In genomic region chr10:99534456-99534938, GRCh38 we compare ENCODE assay signal across 13 cellular contexts. TPM values are rescaled to one million over a fixed set of nuclear protein-coding genes. Genes with fewer than 3 reads are reported as not detected.
DNase-seq lines count a peak whose midpoint lies in the region; TF ChIP-seq lines count a peak whose summit lies in the region.
"Had no signal": no experiment of that assay in that cellular context is flagged by ENCODE, and none has a peak within 500 bp of the region (broad histone marks: within the 10 kb centered on the region; RNA-seq: fewer than 3 reads in every experiment).

No MANE protein-coding gene starts in this region.

- no peak overlapping the region for H3K4me3 ChIP-seq in CD4-positive, alpha-beta memory T cell (ENCODE audit: low read length in 2 of 2)
- H3K4me3 ChIP-seq in NB4 (ENCODE audit: low read depth, low read length) (peak overlapping the region; percentile 56), esophagus muscularis mucosa (peak overlapping the region; percentile 35 to 46 (median 44))

- peaks cover 29% of the 10 kb centered on the region for H3K4me1 ChIP-seq in CD4-positive, alpha-beta memory T cell (ENCODE audit: insufficient read depth, low read length)
- peaks cover 34 to 78% (median 65%) of the 10 kb centered on the region in 4 donors for H3K4me1 ChIP-seq in esophagus muscularis mucosa

- no peak overlapping the region for H3K27ac Mint-ChIP-seq in CD4-positive, alpha-beta memory T cell
- H3K27ac Mint-ChIP-seq in progenitor cell of endocrine pancreas: no peak overlapping the region

- H3K4me1 Mint-ChIP-seq in CD4-positive, alpha-beta memory T cell: peaks cover 17 to 63% (median 36%) of the 10 kb centered on the region in 4 donors
- H3K4me1 Mint-ChIP-seq in progenitor cell of endocrine pancreas (ENCODE audit: low read depth): peaks cover 14% of the 10 kb centered on the region

- no peaks in the 10 kb centered on the region for H3K9me3 Mint-ChIP-seq in CD4-positive, alpha-beta memory T cell
- no peaks in the 10 kb centered on the region for H3K9me3 Mint-ChIP-seq in progenitor cell of endocrine pancreas (ENCODE audit: low read depth)

- no peak for DNase-seq in CD4-positive, alpha-beta memory T cell
- no peak for DNase-seq in NB4 (ENCODE audit: low read depth)
- DNase-seq in esophagus muscularis mucosa (ENCODE audit: extremely low spot score): no peak
- DNase-seq in progenitor cell of endocrine pancreas (ENCODE audit: low spot score, unreplicated experiment): no peak
- DNase-seq in erythroblast (lab: John Stamatoyannopoulos, UW): no peak
- DNase-seq in NCI-H146 treated with DMSO at 0.1 percent for 48 hours (lab: John Stamatoyannopoulos, UW; ENCODE audit: unreplicated experiment): no peak
- DNase-seq in NK-92 treated with Interleukin-12 subunit alpha and Interleukin-12 subunit beta, amount 100 ng/mL, for 24 hours (lab: John Stamatoyannopoulos, UW): no peak
- DNase-seq in glomerular visceral epithelial cell (ENCODE audit: extremely low spot score): no peak
- DNase-seq: activated CD8-positive, alpha-beta memory T cell treated with anti-CD3 and anti-CD28 coated beads for 24 hours; foreskin melanocyte; NCI-H446 had no signal

- CTCF ChIA-PET in CD4-positive, alpha-beta memory T cell (lab: Charles Lee; ENCODE audit: partially characterized antibody): no interaction called here

- no peaks in the 10 kb centered on the region for H3K36me3 ChIP-seq in CD4-positive, alpha-beta memory T cell (ENCODE audit: insufficient read depth, low read length)
- H3K36me3 ChIP-seq in esophagus muscularis mucosa: no peaks in the 10 kb centered on the region
- H3K36me3 ChIP-seq: SJSA1 had no signal

- H3K27me3 ChIP-seq in CD4-positive, alpha-beta memory T cell (ENCODE audit: insufficient read depth, low read length): peaks cover 24% of the 10 kb centered on the region
- H3K27me3 ChIP-seq in esophagus muscularis mucosa: peaks cover 11 to 100% (median 93%) of the 10 kb centered on the region in 4 donors

- TF ChIP-seq POLR2A in NB4 (IDR thresholded peaks at IDR 0.05; ENCODE audit: extremely low read depth, insufficient read length) (no peak), esophagus muscularis mucosa (IDR thresholded peaks at IDR 0.05; ENCODE audit: low read depth) (no peak), erythroblast (IDR thresholded peaks at IDR 0.05; ENCODE audit: low read length) (no peak)

- no peaks in the 10 kb centered on the region for H3K36me3 Mint-ChIP-seq in CD4-positive, alpha-beta memory T cell
- H3K36me3 Mint-ChIP-seq in progenitor cell of endocrine pancreas (ENCODE audit: insufficient read depth): no peaks in the 10 kb centered on the region

- H3K4me3 Mint-ChIP-seq in CD4-positive, alpha-beta memory T cell: peak overlapping the region in 6 of 8 donors; percentile 21 to 70 (median 64)
- peak overlapping the region; percentile 42 for H3K4me3 Mint-ChIP-seq in progenitor cell of endocrine pancreas (ENCODE audit: low read depth)

- H3K27ac ChIP-seq in CD4-positive, alpha-beta memory T cell (ENCODE audit: low read depth, low read length): no peak overlapping the region
- no peak overlapping the region for H3K27ac ChIP-seq in esophagus muscularis mucosa (replicated peaks in 1 of 4)
- H3K27ac ChIP-seq: SJSA1 had no signal

- no peaks in the 10 kb centered on the region for H3K9me3 ChIP-seq in CD4-positive, alpha-beta memory T cell (ENCODE audit: control insufficient read depth in 1 of 2, low read length in 2 of 2)
- no peaks in the 10 kb centered on the region for H3K9me3 ChIP-seq in esophagus muscularis mucosa
- H3K9me3 ChIP-seq: SJSA1 had no signal

- intact Hi-C loops in CD4-positive, alpha-beta memory T cell (cut with micrococcal nuclease): no loop called here
- intact Hi-C loops in esophagus muscularis mucosa (cut with DNase I): no loop called here

- no peak for TF ChIP-seq CTCF in NB4 (IDR thresholded peaks at IDR 0.05; ENCODE audit: low read depth, low read length)
- TF ChIP-seq CTCF in esophagus muscularis mucosa (IDR thresholded peaks at IDR 0.05): no peak
- no peak for TF ChIP-seq CTCF in progenitor cell of endocrine pancreas (IDR thresholded peaks at IDR 0.05; ENCODE audit: unreplicated experiment)

- 21% methylated on average over 17 of the region's 25 CpGs for WGBS in esophagus muscularis mucosa

- POLR2A ChIA-PET in CD4-positive, alpha-beta memory T cell (lab: Charles Lee; ENCODE audit: partially characterized antibody): no interaction called here

- no peak for TF ChIP-seq EP300 in esophagus muscularis mucosa (IDR thresholded peaks at IDR 0.05)

- H3K27me3 Mint-ChIP-seq in CD4-positive, alpha-beta memory T cell: peaks cover 62 to 71% of the 10 kb centered on the region in 2 donors
- peaks cover 96% of the 10 kb centered on the region for H3K27me3 Mint-ChIP-seq in progenitor cell of endocrine pancreas

RNA-seq across cellular contexts. Expression of gene NKX2-3, which starts 1.8 kb away (rescaled TPM):
- not detected for total RNA-seq in CD4-positive, alpha-beta memory T cell
- under 1 TPM in 1 of 2 donors, not detected in 1; 0.09 TPM for polyA plus RNA-seq in CD4-positive, alpha-beta memory T cell
- total RNA-seq in esophagus muscularis mucosa (under 1 TPM in 2 of 4 donors, not detected in 2; 0.19 to 0.34 TPM), progenitor cell of endocrine pancreas (not detected in 2 replicates)
- total RNA-seq: bronchial epithelial cell, SJSA1 had no signal

Comparison
In these comparisons a context has a peak if more than half of its experiments do, and no peak if none do; other contexts are left out.
1. H3K4me3 ChIP-seq: peak in NB4 (single experiment) and esophagus muscularis mucosa (4 of 4); none in CD4-positive, alpha-beta memory T cell (0 of 2).